In the genomic region with DNA sequence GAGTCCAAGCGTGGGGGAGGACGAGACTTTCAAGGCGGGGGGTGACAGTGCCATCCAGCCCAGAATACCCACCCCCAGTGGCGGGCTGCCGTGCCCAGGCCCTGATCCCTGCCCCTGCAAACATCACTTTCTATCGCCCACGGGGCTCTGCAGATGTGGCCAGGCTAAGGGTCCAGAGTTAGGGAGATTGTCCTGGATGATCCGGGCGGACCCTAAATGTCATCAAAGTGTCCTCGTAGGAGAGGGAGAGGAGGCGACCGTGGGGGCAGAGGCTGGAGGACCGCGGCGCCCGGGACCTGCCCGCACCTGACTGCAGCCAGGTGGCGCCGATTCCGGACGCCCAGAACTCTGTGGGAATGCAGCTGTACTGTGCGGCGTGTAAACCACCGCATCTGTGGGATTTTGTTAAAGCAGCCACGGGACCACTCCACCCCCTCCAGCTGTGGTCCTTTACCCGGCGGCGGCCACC, we compare ENCODE assay signal across 8 cellular contexts. TPM values are rescaled to one million over a fixed set of nuclear protein-coding genes. Genes with fewer than 3 reads are reported as not detected.
DNase-seq lines count a peak whose midpoint lies in the region; ATAC-seq, FAIRE-seq and TF ChIP-seq lines count a peak whose summit lies in the region.

No MANE protein-coding gene starts in this region.

- peak overlapping the region in 3 of 4 donors; percentile 69 to 79 (median 72) for H3K4me3 Mint-ChIP-seq in CD4-positive, CD25-positive, alpha-beta regulatory T cell

- no peak for FAIRE-seq in pancreas (lab: Jason Lieb, UNC)

- no peak overlapping the region for H3K27ac ChIP-seq in CD4-positive, CD25-positive, alpha-beta regulatory T cell (ENCODE audit: insufficient read depth, low read length, poor library complexity, severe bottlenecking)
- peak overlapping the region; percentile 89 to 95 (median 92) for H3K27ac ChIP-seq in pancreas

- H3K9me3 Mint-ChIP-seq in CD4-positive, CD25-positive, alpha-beta regulatory T cell: peaks cover 0 to 2% (median 0%) of the 10 kb centered on the region in 7 donors

- H3K4me1 Mint-ChIP-seq in CD4-positive, CD25-positive, alpha-beta regulatory T cell: peaks cover 0 to 9% (median 3%) of the 10 kb centered on the region in 4 donors

- H3K27me3 Mint-ChIP-seq in CD4-positive, CD25-positive, alpha-beta regulatory T cell: peaks cover 34% of the 10 kb centered on the region

- H3K27me3 ChIP-seq in CD4-positive, CD25-positive, alpha-beta regulatory T cell (ENCODE audit: control insufficient read depth, insufficient read depth, low read length): peaks cover 40% of the 10 kb centered on the region
- no peaks in the 10 kb centered on the region for H3K27me3 ChIP-seq in pancreas

- TF ChIP-seq CTCF in fibroblast of pulmonary artery (IDR thresholded peaks at IDR 0.05; ENCODE audit: low read length, missing control alignments) (no peak), pancreas (IDR thresholded peaks at IDR 0.05) (peak; percentile 35 to 49 (median 44))

- no peaks in the 10 kb centered on the region for H3K36me3 Mint-ChIP-seq in CD4-positive, CD25-positive, alpha-beta regulatory T cell

- H3K4me1 ChIP-seq in CD4-positive, CD25-positive, alpha-beta regulatory T cell (ENCODE audit: control insufficient read depth, insufficient read depth, low read length, poor library complexity, severe bottlenecking): peaks cover 19% of the 10 kb centered on the region
- H3K4me1 ChIP-seq in pancreas: no peaks in the 10 kb centered on the region

- no peaks in the 10 kb centered on the region for H3K36me3 ChIP-seq in CD4-positive, CD25-positive, alpha-beta regulatory T cell (ENCODE audit: control insufficient read depth, insufficient read depth, low read length)
- H3K36me3 ChIP-seq in pancreas: no peaks in the 10 kb centered on the region

- 1 to 2% methylated on average over 25 to 28 of the region's 28 CpGs for WGBS in pancreas, 2 donors

- intact Hi-C loops in pancreas (cut with DNase I): no loop called here

- no peak for ATAC-seq in CD4-positive, CD25-positive, alpha-beta regulatory T cell (ENCODE audit: low read depth in 2 of 2)
- ATAC-seq in GM21825 (IDR thresholded peaks at IDR 0.05; ENCODE audit: unreplicated experiment) (peak; percentile 29), pancreas (peak; percentile 73 to 83 (median 81))

- DNase-seq in CD4-positive, CD25-positive, alpha-beta regulatory T cell: peak in 1 of 3 donors; percentile 13
- DNase-seq in SW480 (ENCODE audit: low spot score): peak; percentile 58
- no peak for DNase-seq in fibroblast of pulmonary artery (ENCODE audit: low read depth)
- peak in 5 of 6 donors; percentile 44 to 81 (median 57) for DNase-seq in pancreas
- DNase-seq in activated gamma-delta T cell (lab: John Stamatoyannopoulos, UW): no peak
- no peak for DNase-seq in NK-92 treated with Interleukin-12 subunit alpha and Interleukin-12 subunit beta, amount 100 ng/mL, for 24 hours (lab: John Stamatoyannopoulos, UW)
- no peak for DNase-seq in activated gamma-delta T cell treated with Interleukin-2 at 50 U/mL for 16 hours

- no peak overlapping the region for H3K4me3 ChIP-seq in CD4-positive, CD25-positive, alpha-beta regulatory T cell (ENCODE audit: low read depth, low read length)
- H3K4me3 ChIP-seq in fibroblast of pulmonary artery (replicated peaks; ENCODE audit: low read depth, low read length) (peak overlapping the region; percentile 49), pancreas (peak overlapping the region; percentile 40 to 65 (median 58))

- no peak overlapping the region for H3K27ac Mint-ChIP-seq in CD4-positive, CD25-positive, alpha-beta regulatory T cell

- H3K9me3 ChIP-seq in CD4-positive, CD25-positive, alpha-beta regulatory T cell (ENCODE audit: control insufficient read depth in 2 of 2, low read length in 2 of 2): no peaks in the 10 kb centered on the region
- no peaks in the 10 kb centered on the region for H3K9me3 ChIP-seq in pancreas

RNA-seq across cellular contexts. Expression of gene GJA3, which starts 32.4 kb away (rescaled TPM):
- not detected for total RNA-seq in CD4-positive, CD25-positive, alpha-beta regulatory T cell
- polyA plus RNA-seq in CD4-positive, CD25-positive, alpha-beta regulatory T cell: under 1 TPM in 1 of 4 donors, not detected in 3; 0.06 TPM
- total RNA-seq in pancreas: under 1 TPM; 0.03 to 0.15 (median 0.07) TPM
- under 1 TPM; 0.08 to 0.40 TPM for polyA plus RNA-seq in pancreas

Comparison
In these comparisons a context has a peak if more than half of its experiments do, and no peak if none do; other contexts are left out.
1. ATAC-seq: peak in GM21825 (single experiment) and pancreas (4 of 4); none in CD4-positive, CD25-positive, alpha-beta regulatory T cell (0 of 2).
2. DNase-seq: peak in SW480 (single experiment) and pancreas (5 of 6); none in fibroblast of pulmonary artery (single experiment), activated gamma-delta T cell (single experiment), NK-92 treated with Interleukin-12 subunit alpha and Interleukin-12 subunit beta, amount 100 ng/mL, for 24 hours (single experiment) and activated gamma-delta T cell treated with Interleukin-2 at 50 U/mL for 16 hours (single experiment).